ENCODE assay signal across 21 cellular contexts in genomic region chr6:47318236-47318974, GRCh38. TPM values are rescaled to one million over a fixed set of nuclear protein-coding genes. Genes with fewer than 3 reads are reported as not detected.
"Had no signal": no experiment of that assay in that cellular context is flagged by ENCODE, and none has a peak within 500 bp of the region (broad histone marks: within the 10 kb centered on the region; RNA-seq: fewer than 3 reads in every experiment).

No MANE protein-coding gene starts in this region.

- H3K36me3 ChIP-seq: esophagus muscularis mucosa, gastrocnemius medialis, heart right ventricle, left ventricle myocardium inferior, tibial nerve, upper lobe of right lung, vagina had no signal

- H3K27ac ChIP-seq: epithelial cell of prostate, esophagus muscularis mucosa, gastrocnemius medialis, heart right ventricle, left ventricle myocardium inferior, psoas muscle, testis, tibial nerve, upper lobe of right lung, vagina had no signal

- H3K4me1 Mint-ChIP-seq: nephron progenitor cell; stimulated activated naive CD8-positive, alpha-beta T cell treated with anti-CD3 and anti-CD28 coated beads, Interleukin-15, amount 100 ng/mL, for 72 hours had no signal

- H3K27me3 ChIP-seq: esophagus muscularis mucosa, gastrocnemius medialis, testis, tibial nerve, upper lobe of right lung, vagina had no signal

- H3K9me3 ChIP-seq: esophagus muscularis mucosa, gastrocnemius medialis, heart right ventricle, left ventricle myocardium inferior, psoas muscle, testis, tibial nerve, upper lobe of right lung, vagina had no signal

- H3K4me1 ChIP-seq: esophagus muscularis mucosa, gastrocnemius medialis, heart right ventricle, left ventricle myocardium inferior, psoas muscle, testis, tibial nerve, upper lobe of right lung, vagina had no signal

- H3K9me3 Mint-ChIP-seq: dendritic cell treated with granulocyte-macrophage colony-stimulating factor and Interleukin-4, amounts not matched to agents 40 ng/mL and 50 ng/mL, for 4 days; effector memory CD8-positive, alpha-beta T cell; stimulated activated naive CD8-positive, alpha-beta T cell treated with anti-CD3 and anti-CD28 coated beads, Interleukin-15, amount 100 ng/mL, for 72 hours had no signal

- H3K4me3 ChIP-seq: esophagus muscularis mucosa, gastrocnemius medialis, heart right ventricle, left ventricle myocardium inferior, lung, psoas muscle, testis, tibial nerve, upper lobe of right lung, vagina had no signal

- H3K4me3 Mint-ChIP-seq: dendritic cell treated with granulocyte-macrophage colony-stimulating factor and Interleukin-4, amounts not matched to agents 40 ng/mL and 50 ng/mL, for 4 days; effector memory CD8-positive, alpha-beta T cell; naive thymus-derived CD4-positive, alpha-beta T cell; nephron progenitor cell; stimulated activated naive B cell treated with anti-CD40 and anti-IgM and Interleukin-4, amounts not matched to agents 10 μg/mL and 1 μg/mL and 100 μg/mL, for 72 hours; stimulated activated naive CD8-positive, alpha-beta T cell treated with anti-CD3 and anti-CD28 coated beads, Interleukin-15, amount 100 ng/mL, for 72 hours had no signal

- DNase-seq: effector memory CD8-positive, alpha-beta T cell; gastrocnemius medialis; heart right ventricle; left ventricle myocardium inferior; mesenchymal stem cell; naive thymus-derived CD4-positive, alpha-beta T cell; nephron progenitor cell; psoas muscle; retina; stimulated activated CD4-positive, alpha-beta T cell treated with anti-CD3 and anti-CD28 coated beads, Interleukin-2, amount 100 ng/mL, for 24 hours; stimulated activated CD4-positive, alpha-beta T cell treated with anti-CD3 and anti-CD28 coated beads, Interleukin-4, amount 100 ng/mL, for 4 hours; stimulated activated naive B cell treated with anti-CD40 and anti-IgM and Interleukin-4, amounts not matched to agents 10 μg/mL and 1 μg/mL and 100 μg/mL, for 72 hours; stimulated activated naive CD8-positive, alpha-beta T cell treated with anti-CD3 and anti-CD28 coated beads, Interleukin-15, amount 100 ng/mL, for 72 hours; testis; upper lobe of right lung had no signal

- H3K27ac Mint-ChIP-seq: dendritic cell treated with granulocyte-macrophage colony-stimulating factor and Interleukin-4, amounts not matched to agents 40 ng/mL and 50 ng/mL, for 4 days; effector memory CD8-positive, alpha-beta T cell; naive thymus-derived CD4-positive, alpha-beta T cell; nephron progenitor cell; stimulated activated naive B cell treated with anti-CD40 and anti-IgM and Interleukin-4, amounts not matched to agents 10 μg/mL and 1 μg/mL and 100 μg/mL, for 72 hours; stimulated activated naive CD8-positive, alpha-beta T cell treated with anti-CD3 and anti-CD28 coated beads, Interleukin-15, amount 100 ng/mL, for 72 hours had no signal

RNA-seq across cellular contexts. Expression of gene TNFRSF21, which starts 8.7 kb away (rescaled TPM):
- polyA plus RNA-seq: naive thymus-derived CD4-positive, alpha-beta T cell had no signal
